In genomic region chr16:6012716-6013115, GRCh38 we compare ENCODE assay signal across 30 cellular contexts.
DNase-seq lines count a peak whose midpoint lies in the region; ATAC-seq, FAIRE-seq and TF ChIP-seq lines count a peak whose summit lies in the region.
"Had no signal": no experiment of that assay in that cellular context is flagged by ENCODE, and none has a peak within 500 bp of the region (broad histone marks: within the 10 kb centered on the region; RNA-seq: fewer than 3 reads in every experiment).

No MANE protein-coding gene starts in this region.

- TF ChIP-seq EP300 in HepG2 (IDR thresholded peaks at IDR 0.05; ENCODE audit: low read depth in 2 of 2, low read length in 2 of 2): no peak
- TF ChIP-seq EP300 in HepG2 (CRISPR knock-in tag; IDR thresholded peaks at IDR 0.05; ENCODE audit: borderline replicate concordance): no peak
- no peak for TF ChIP-seq EP300 in K562 (IDR thresholded peaks at IDR 0.05; ENCODE audit: low read length)

- H3K79me2 ChIP-seq in HepG2 (ENCODE audit: insufficient read depth, low read length) (no peaks in the 10 kb centered on the region), K562 (ENCODE audit: control insufficient read depth, insufficient read depth, low read length) (no peaks in the 10 kb centered on the region)

- DNase-seq in HepG2 (ENCODE audit: low spot score) (no peak), right lobe of liver (no peak), K562 (ENCODE audit: extremely low read depth in 1 of 4, low spot score in 3 of 4) (no peak), DMS53 (lab: John Stamatoyannopoulos, UW) (no peak)
- DNase-seq: 8988T; ACHN; AML-193; BE2C; C1 segment of cervical spinal cord; Caco-2; Calu3; CD4-positive, alpha-beta memory T cell; CD4-positive, alpha-beta T cell; CD4-positive, CD25-positive, alpha-beta regulatory T cell; CD8-positive, alpha-beta memory T cell; CD8-positive, alpha-beta T cell; COR-L47; DMS 273 treated with DMSO at 0.1 percent for 48 hours; DMS153; DMS79; DMS79 treated with DMSO at 0.1 percent for 48 hours; DND-41; EL had no signal

- no peaks in the 10 kb centered on the region for H3K36me3 ChIP-seq in HepG2 (replicated peaks in 1 of 2; ENCODE audit: control insufficient read depth in 1 of 2, insufficient read depth in 2 of 2, low read length in 2 of 2)
- H3K36me3 ChIP-seq in right lobe of liver: no peaks in the 10 kb centered on the region
- no peaks in the 10 kb centered on the region for H3K36me3 ChIP-seq in K562 (ENCODE audit: control insufficient read depth, insufficient read depth, low read length)
- H3K36me3 ChIP-seq: BE2C; BLaER1; BLaER1 treated with 17β-estradiol and CSF1 and Interleukin-3, amounts not matched to agents 10 nM and 100 nM had no signal

- ATAC-seq in HepG2: no peak
- no peak for ATAC-seq in right lobe of liver
- ATAC-seq in K562: no peak
- ATAC-seq: A549; CD8-positive, alpha-beta T cell had no signal

- H3K27ac ChIP-seq in HepG2 (ENCODE audit: extremely low read length, insufficient read depth, low read length): no peak overlapping the region
- H3K27ac ChIP-seq in right lobe of liver: no peak overlapping the region
- no peak overlapping the region for H3K27ac ChIP-seq in K562 (ENCODE audit: extremely low read depth, low read depth, low read length)
- H3K27ac ChIP-seq: 22Rv1; A549; BLaER1; BLaER1 treated with 17β-estradiol and CSF1 and Interleukin-3, amounts not matched to agents 10 nM and 100 nM; C4-2B had no signal

- in situ Hi-C loops in HepG2 (cut with HindIII; ENCODE audit: extremely low pct_ligation_motif_present, low pct_unique_long_range_greater_than_20kb) (no loop called here), K562 (cut with MboI) (no loop called here)

- TF ChIP-seq POLR2A in HepG2 (IDR thresholded peaks at IDR 0.05; ENCODE audit: insufficient read depth in 1 of 2, low read depth in 2 of 2, low read length in 2 of 2): no peak
- TF ChIP-seq POLR2A in right lobe of liver (IDR thresholded peaks at IDR 0.05): no peak
- TF ChIP-seq POLR2A in K562 (conservative IDR thresholded peaks at IDR 0.05): no peak

- 3% methylated on average over 1 of the region's 1 CpG for WGBS in HepG2 (ENCODE audit: low lambda C conversion rate)
- WGBS in right lobe of liver (ENCODE audit: insufficient coverage, low coverage, low lambda C conversion rate, missing lambda C conversion rate): 11% methylated on average over 1 of the region's 1 CpG
- WGBS in K562 (ENCODE audit: insufficient coverage, low coverage, missing lambda C conversion rate): 0% methylated on average over 1 of the region's 1 CpG

- H3K27me3 ChIP-seq in HepG2 (ENCODE audit: control insufficient read depth in 1 of 2, insufficient read depth in 2 of 2, low read length in 2 of 2) (peaks cover 0 to under 1% of the 10 kb centered on the region in 2 experiments; a peak in 1 of 5 replicates), right lobe of liver (no peaks in the 10 kb centered on the region), K562 (ENCODE audit: control insufficient read depth in 2 of 2, insufficient read depth in 2 of 2, low read length in 2 of 2) (no peaks in the 10 kb centered on the region)
- H3K27me3 ChIP-seq: BE2C; BLaER1; BLaER1 treated with 17β-estradiol and CSF1 and Interleukin-3, amounts not matched to agents 10 nM and 100 nM had no signal

- H3K9ac ChIP-seq in HepG2 (ENCODE audit: insufficient read depth, low read depth, low read length): no peak overlapping the region
- H3K9ac ChIP-seq in K562 (ENCODE audit: insufficient read depth in 1 of 2, low read depth in 2 of 2, low read length in 2 of 2): no peak overlapping the region
- H3K9ac ChIP-seq: BLaER1; BLaER1 treated with 17β-estradiol and CSF1 and Interleukin-3, amounts not matched to agents 10 nM and 100 nM had no signal

- no peak overlapping the region for H3K4me2 ChIP-seq in HepG2 (ENCODE audit: low read depth, low read length)
- no peak overlapping the region for H3K4me2 ChIP-seq in K562 (ENCODE audit: insufficient read depth, low read length)
- H3K4me2 ChIP-seq: A549; BLaER1; BLaER1 treated with 17β-estradiol and CSF1 and Interleukin-3, amounts not matched to agents 10 nM and 100 nM had no signal

- H3K9me1 ChIP-seq in K562 (ENCODE audit: control insufficient read depth, insufficient read depth, low read length): no peaks in the 10 kb centered on the region

- no peak overlapping the region for H2AFZ ChIP-seq in HepG2 (ENCODE audit: low read length)
- H2AFZ ChIP-seq in K562 (ENCODE audit: low read depth, low read length): no peak overlapping the region

- H3K9me3 ChIP-seq in HepG2 (ENCODE audit: low read length) (no peaks in the 10 kb centered on the region), right lobe of liver (no peaks in the 10 kb centered on the region), K562 (replicated peaks; ENCODE audit: control insufficient read depth, insufficient read depth, low read depth, low read length) (no peaks in the 10 kb centered on the region)
- H3K9me3 ChIP-seq: A549; BE2C; BLaER1; BLaER1 treated with 17β-estradiol and CSF1 and Interleukin-3, amounts not matched to agents 10 nM and 100 nM; Caco-2 had no signal

- FAIRE-seq in HepG2 (lab: Jason Lieb, UNC) (no peak), K562 (lab: Jason Lieb, UNC) (no peak)
- FAIRE-seq: A204.1, A549, D721Med had no signal

- POLR2A ChIA-PET in HepG2 (lab: Yijun Ruan, JAX) (no interaction called here), K562 (lab: Yijun Ruan, JAX) (no interaction called here)

- CTCF ChIA-PET in HepG2 (lab: Yijun Ruan, JAX; ENCODE audit: low intra/inter-chr PET ratio, low total read pairs): no interaction called here
- CTCF ChIA-PET in K562 (lab: Yijun Ruan, JAX; ENCODE audit: low intra/inter-chr PET ratio): no interaction called here

- H4K20me1 ChIP-seq in HepG2 (ENCODE audit: insufficient read depth, low read length) (no peaks in the 10 kb centered on the region), K562 (replicated peaks; ENCODE audit: control insufficient read depth, insufficient read depth, low read length) (no peaks in the 10 kb centered on the region)
- H4K20me1 ChIP-seq: BLaER1; BLaER1 treated with 17β-estradiol and CSF1 and Interleukin-3, amounts not matched to agents 10 nM and 100 nM had no signal

- intact Hi-C loops in HepG2 (cut with micrococcal nuclease; ENCODE audit: unreplicated experiment): loop anchor here (10.0 kb wide), 1 partner anchor 72 kb away; no protein-coding TSS in a partner anchor
- intact Hi-C loops in right lobe of liver (cut with DNase I): no loop called here
- intact Hi-C loops in K562 (cut with micrococcal nuclease): loop anchor here (10.0 kb wide), 1 partner anchor 632 kb away; no protein-coding TSS in a partner anchor

- TF ChIP-seq RAD21 in HepG2 (CRISPR knock-in tag; IDR thresholded peaks at IDR 0.05) (no peak), K562 (CRISPR knock-in tag; conservative IDR thresholded peaks at IDR 0.05 in 1 of 2, IDR thresholded peaks at IDR 0.05 in 1 of 2) (no peak)

- no peak for TF ChIP-seq CTCF in HepG2 (CRISPR knock-in tag; IDR thresholded peaks at IDR 0.05)
- TF ChIP-seq CTCF in right lobe of liver (IDR thresholded peaks at IDR 0.05): no peak
- TF ChIP-seq CTCF in K562 (IDR thresholded peaks at IDR 0.05 in 2 of 3, conservative IDR thresholded peaks at IDR 0.05 in 1 of 3; ENCODE audit: insufficient read depth in 2 of 3, low read depth in 1 of 3, low read length in 3 of 3): no peak

- H3K4me1 ChIP-seq in HepG2 (ENCODE audit: insufficient read depth, low read length) (no peaks in the 10 kb centered on the region), right lobe of liver (no peaks in the 10 kb centered on the region), K562 (replicated peaks in 1 of 2; ENCODE audit: control insufficient read depth in 2 of 2, insufficient read depth in 2 of 2, low read length in 2 of 2) (no peaks in the 10 kb centered on the region)
- H3K4me1 ChIP-seq: A549; BE2C; BLaER1; BLaER1 treated with 17β-estradiol and CSF1 and Interleukin-3, amounts not matched to agents 10 nM and 100 nM; Caco-2 had no signal

- BruUV-seq in HepG2 (replicated peaks; lab: Mats Ljungman, UMichigan): no TSS peak
- BruUV-seq in K562 (replicated peaks; lab: Mats Ljungman, UMichigan): no TSS peak

- no peak overlapping the region for H3K4me3 ChIP-seq in HepG2 (replicated peaks in 1 of 3; ENCODE audit: insufficient read depth in 1 of 3, low read depth in 2 of 3, low read length in 3 of 3)
- no peak overlapping the region for H3K4me3 ChIP-seq in right lobe of liver
- no peak overlapping the region for H3K4me3 ChIP-seq in K562
- H3K4me3 ChIP-seq: A549; BLaER1; BLaER1 treated with 17β-estradiol and CSF1 and Interleukin-3, amounts not matched to agents 10 nM and 100 nM had no signal

TF ChIP-seq in HepG2, 621 proteins besides CTCF, POLR2A, EP300 and RAD21 (continues in another document):
- peak; percentile 54; the same call in 1 of the 2 replicates for TF ChIP-seq RAD51 (IDR thresholded peaks at IDR 0.05; ENCODE audit: borderline replicate concordance)

TF ChIP-seq in K562, 482 proteins besides CTCF, POLR2A, EP300 and RAD21:
- TF ChIP-seq CBFA2T2 (conservative IDR thresholded peaks at IDR 0.05) (0 out of 2 replicates have a peak, but pooled peaks have one; percentile 5), PCBP1 (IDR thresholded peaks at IDR 0.05; ENCODE audit: low read depth, low read length, poor library complexity, severe bottlenecking) (no peak), PREB (CRISPR knock-in tag; IDR thresholded peaks at IDR 0.05) (no peak), SMARCA4 (IDR thresholded peaks at IDR 0.05) (no peak), CSDE1 (IDR thresholded peaks at IDR 0.05) (no peak), RAD51 (IDR thresholded peaks at IDR 0.05; ENCODE audit: borderline replicate concordance, low read depth) (peak; percentile 40; the same call in 1 of the 2 replicates)
- TF ChIP-seq, protein P1, sequence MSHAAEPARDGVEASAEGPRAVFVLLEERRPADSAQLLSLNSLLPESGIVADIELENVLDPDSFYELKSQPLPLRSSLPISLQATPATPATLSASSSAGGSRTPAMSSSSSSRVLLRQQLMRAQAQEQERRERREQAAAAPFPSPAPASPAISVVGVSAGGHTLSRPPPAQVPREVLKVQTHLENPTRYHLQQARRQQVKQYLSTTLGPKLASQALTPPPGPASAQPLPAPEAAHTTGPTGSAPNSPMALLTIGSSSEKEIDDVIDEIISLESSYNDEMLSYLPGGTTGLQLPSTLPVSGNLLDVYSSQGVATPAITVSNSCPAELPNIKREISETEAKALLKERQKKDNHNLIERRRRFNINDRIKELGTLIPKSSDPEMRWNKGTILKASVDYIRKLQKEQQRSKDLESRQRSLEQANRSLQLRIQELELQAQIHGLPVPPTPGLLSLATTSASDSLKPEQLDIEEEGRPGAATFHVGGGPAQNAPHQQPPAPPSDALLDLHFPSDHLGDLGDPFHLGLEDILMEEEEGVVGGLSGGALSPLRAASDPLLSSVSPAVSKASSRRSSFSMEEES (CRISPR knock-in tag; IDR thresholded peaks at IDR 0.05): peak; percentile 88

Comparison
In these comparisons a context has a peak if more than half of its experiments do, and no peak if none do; other contexts are left out.
1. intact Hi-C loops: an anchor here in HepG2 (10.0 kb wide) and K562 (10.0 kb wide); none called in right lobe of liver.